1 cellular context compared by ENCODE assay signal in genomic region chr12:105330283-105330937, GRCh38.
A peak's percentile ranks its signal among the peaks of the same experiment; 100 is the strongest.
TF ChIP-seq lines count a peak whose summit lies in the region.

C12orf75 (plus strand) TSS chr12:105330691; CDS start chr12:105330892, 201 bp downstream.

TF ChIP-seq in HEK293, 187 proteins besides CTCF, POLR2A, EP300 and RAD21 (continued from another document):
- TF ChIP-seq ZBTB10 (tag by site-specific recombination; IDR thresholded peaks at IDR 0.05) (peak; percentile 60; the same call in 1 of the 2 replicates), ZNF600 (tag by site-specific recombination; IDR thresholded peaks at IDR 0.05) (peak; percentile 53), ZIC2 (tag by site-specific recombination; IDR thresholded peaks at IDR 0.05) (peak; percentile 91), EGR2 (tag by site-specific recombination; IDR thresholded peaks at IDR 0.05; ENCODE audit: low read depth) (peak; percentile 24; the same call in 1 of the 2 replicates), ZNF366 (tag by site-specific recombination; conservative IDR thresholded peaks at IDR 0.05) (peak; percentile 70), HIC1 (tag by site-specific recombination; IDR thresholded peaks at IDR 0.05) (peak; percentile 96), GLIS1 (tag by site-specific recombination; IDR thresholded peaks at IDR 0.05) (peak; percentile 47), WT1 (tag by site-specific recombination; IDR thresholded peaks at IDR 0.05) (peak; percentile 38; the same call in 1 of the 2 replicates), ZBTB20 (tag by site-specific recombination; IDR thresholded peaks at IDR 0.05) (peak; percentile 42; the same call in 1 of the 2 replicates), KLF1 (tag by site-specific recombination; IDR thresholded peaks at IDR 0.05) (peak; percentile 99), ZBTB8A (tag by site-specific recombination; IDR thresholded peaks at IDR 0.05) (peak; percentile 72), KLF16 (tag by site-specific recombination; IDR thresholded peaks at IDR 0.05) (peak; percentile 54; the same call in 1 of the 2 replicates), ZNF335 (tag by site-specific recombination; conservative IDR thresholded peaks at IDR 0.05) (peak; percentile 83), ZFHX2 (tag by site-specific recombination; conservative IDR thresholded peaks at IDR 0.05) (peak; percentile 40), ZNF274 (IDR thresholded peaks at IDR 0.05; ENCODE audit: low read length) (no peak), ZNF274 (tag by site-specific recombination; IDR thresholded peaks at IDR 0.05; ENCODE audit: borderline replicate concordance) (no peak), PATZ1 (tag by site-specific recombination; IDR thresholded peaks at IDR 0.05) (peak; percentile 93), ZNF324 (tag by site-specific recombination; IDR thresholded peaks at IDR 0.05) (no peak), ZNF37A (tag by site-specific recombination; IDR thresholded peaks at IDR 0.05) (no peak), SP7 (tag by site-specific recombination; IDR thresholded peaks at IDR 0.05) (peak; percentile 52; the same call in 1 of the 2 replicates), ZNF341 (tag by site-specific recombination; IDR thresholded peaks at IDR 0.05; ENCODE audit: low read depth) (peak; percentile 46), ZBTB11 (tag by site-specific recombination; conservative IDR thresholded peaks at IDR 0.05; ENCODE audit: low read depth) (peak; percentile 48; the same call in 1 of the 2 replicates), SP2 (tag by site-specific recombination; IDR thresholded peaks at IDR 0.05) (peak; percentile 81), ZNF610 (tag by site-specific recombination; IDR thresholded peaks at IDR 0.05; ENCODE audit: borderline replicate concordance) (peak; percentile 63; the same call in 1 of the 2 replicates), KLF7 (tag by site-specific recombination; IDR thresholded peaks at IDR 0.05; ENCODE audit: borderline replicate concordance) (peak; percentile 99), AEBP2 (tag by site-specific recombination; IDR thresholded peaks at IDR 0.05; ENCODE audit: borderline replicate concordance) (no peak), BCL11B (tag by site-specific recombination; IDR thresholded peaks at IDR 0.05; ENCODE audit: low read depth) (no peak), SP3 (tag by site-specific recombination; IDR thresholded peaks at IDR 0.05) (peak; percentile 84), SETDB1 (IDR thresholded peaks at IDR 0.05; ENCODE audit: insufficient read length, low read length) (no peak), GLIS2 (tag by site-specific recombination; IDR thresholded peaks at IDR 0.05) (peak; percentile 72; the same call in 1 of the 2 replicates)
